Comparison of ENCODE assay signal across 19 cellular contexts in genomic region chr19:55132453-55133129, GRCh38. TPM values are rescaled to one million over a fixed set of nuclear protein-coding genes. Genes with fewer than 3 reads are reported as not detected.
DNase-seq lines count a peak whose midpoint lies in the region; TF ChIP-seq lines count a peak whose summit lies in the region.
"Had no signal": no experiment of that assay in that cellular context is flagged by ENCODE, and none has a peak within 500 bp of the region (broad histone marks: within the 10 kb centered on the region; RNA-seq: fewer than 3 reads in every experiment).

No MANE protein-coding gene starts in this region.

- no peaks in the 10 kb centered on the region for H4K20me1 ChIP-seq in SU-DHL-6 (ENCODE audit: low read depth, low read length)

- H3K9me2 ChIP-seq in SU-DHL-6 (replicated peaks; ENCODE audit: insufficient read depth, low read length): no peaks in the 10 kb centered on the region

- no peaks in the 10 kb centered on the region for H3K79me2 ChIP-seq in SU-DHL-6 (ENCODE audit: insufficient read depth, low read length)

- DNase-seq in DMS 273 (lab: John Stamatoyannopoulos, UW; ENCODE audit: unreplicated experiment): peak; percentile 60
- DNase-seq in DMS 273 treated with DMSO at 0.1 percent for 48 hours (lab: John Stamatoyannopoulos, UW): no peak
- DNase-seq in nephron progenitor cell: no peak
- DNase-seq in activated naive CD4-positive, alpha-beta T cell treated with anti-CD3 and anti-CD28 coated beads for 36 hours: no peak
- no peak for DNase-seq in stimulated activated CD4-positive, alpha-beta T cell treated with anti-CD3 and anti-CD28 coated beads, Interleukin-2, amount 100 ng/mL, for 24 hours
- no peak for DNase-seq in iPS-NIHi11 (ENCODE audit: low spot score)
- DNase-seq: activated effector memory CD4-positive, alpha-beta T cell treated with anti-CD3 and anti-CD28 coated beads, Interleukin-2, amount 50 U/mL, for 16 hours; brain microvascular endothelial cell; HFFc6; lower lobe of right lung; MG63; NCI-H345; nucleus accumbens; Peyer's patch; testis had no signal

- H3K4me1 Mint-ChIP-seq in nephron progenitor cell: peaks cover 31% of the 10 kb centered on the region
- no peaks in the 10 kb centered on the region for H3K4me1 Mint-ChIP-seq in activated naive CD4-positive, alpha-beta T cell treated with anti-CD3 and anti-CD28 coated beads for 36 hours (ENCODE audit: low read depth)

- H3K9me3 Mint-ChIP-seq in nephron progenitor cell: no peaks in the 10 kb centered on the region
- no peaks in the 10 kb centered on the region for H3K9me3 Mint-ChIP-seq in activated naive CD4-positive, alpha-beta T cell treated with anti-CD3 and anti-CD28 coated beads for 36 hours
- H3K9me3 Mint-ChIP-seq: HFFc6 had no signal

- no peaks in the 10 kb centered on the region for H3K36me3 ChIP-seq in SU-DHL-6 (ENCODE audit: low read length)
- H3K36me3 ChIP-seq: brain microvascular endothelial cell, lower lobe of right lung, MG63, Peyer's patch had no signal

- peak overlapping the region; percentile 46 for H3K27ac Mint-ChIP-seq in nephron progenitor cell
- no peak overlapping the region for H3K27ac Mint-ChIP-seq in activated naive CD4-positive, alpha-beta T cell treated with anti-CD3 and anti-CD28 coated beads for 36 hours
- H3K27ac Mint-ChIP-seq: HFFc6 had no signal

- no peaks in the 10 kb centered on the region for H3K9me3 ChIP-seq in SU-DHL-6 (ENCODE audit: insufficient read depth, low read length)
- H3K9me3 ChIP-seq: lower lobe of right lung, MG63, Peyer's patch, testis had no signal

- TF ChIP-seq CTCF in GM12874 (IDR thresholded peaks at IDR 0.05; ENCODE audit: insufficient read depth, low read depth, low read length) (peak; percentile 39; the same call in 1 of the 2 replicates), SU-DHL-6 (IDR thresholded peaks at IDR 0.05; ENCODE audit: insufficient read depth, low read length, poor library complexity, severe bottlenecking) (peak; percentile 26), nephron progenitor cell (IDR thresholded peaks at IDR 0.05) (no peak)

- no peak overlapping the region for H3K4me2 ChIP-seq in SU-DHL-6 (ENCODE audit: low read depth, low read length, poor library complexity, severe bottlenecking)

- H3K27me3 ChIP-seq in SU-DHL-6 (ENCODE audit: low read length): no peaks in the 10 kb centered on the region
- H3K27me3 ChIP-seq: brain microvascular endothelial cell, Peyer's patch, testis had no signal

- intact Hi-C loops in activated naive CD4-positive, alpha-beta T cell treated with anti-CD3 and anti-CD28 coated beads for 36 hours (cut with micrococcal nuclease): no loop called here

- H3K27ac ChIP-seq in SU-DHL-6 (ENCODE audit: low read depth, low read length): no peak overlapping the region
- H3K27ac ChIP-seq: 22Rv1, brain microvascular endothelial cell, lower lobe of right lung, Peyer's patch, testis had no signal

- H3K4me3 ChIP-seq in SU-DHL-6 (ENCODE audit: insufficient read depth, low read length, poor library complexity, severe bottlenecking): no peak overlapping the region
- H3K4me3 ChIP-seq: lower lobe of right lung, MG63, Peyer's patch, testis had no signal

- no peak overlapping the region for H3K9ac ChIP-seq in SU-DHL-6 (ENCODE audit: low read length)

- H2AFZ ChIP-seq in SU-DHL-6 (ENCODE audit: low read depth, low read length, severe bottlenecking): no peak overlapping the region

- H3F3A ChIP-seq in SU-DHL-6 (ENCODE audit: insufficient read depth): no peaks in the 10 kb centered on the region

- no peak overlapping the region for H3K4me3 Mint-ChIP-seq in nephron progenitor cell
- H3K4me3 Mint-ChIP-seq in activated naive CD4-positive, alpha-beta T cell treated with anti-CD3 and anti-CD28 coated beads for 36 hours: no peak overlapping the region
- H3K4me3 Mint-ChIP-seq: HFFc6 had no signal

- CTCF ChIA-PET in activated naive CD4-positive, alpha-beta T cell treated with anti-CD3 and anti-CD28 coated beads for 36 hours (lab: Charles Lee): interaction anchor here (0.9 to 1.3 kb wide), 3 partner anchors 9 to 47 kb away, joined by 3 to 4 read pairs (median 4); no protein-coding TSS in a partner anchor

- H3K36me3 Mint-ChIP-seq in nephron progenitor cell (ENCODE audit: low read depth): no peaks in the 10 kb centered on the region
- H3K36me3 Mint-ChIP-seq in activated naive CD4-positive, alpha-beta T cell treated with anti-CD3 and anti-CD28 coated beads for 36 hours (ENCODE audit: low read depth): no peaks in the 10 kb centered on the region

- H3K27me3 Mint-ChIP-seq in nephron progenitor cell (ENCODE audit: low read depth, poor library complexity): peaks cover 14% of the 10 kb centered on the region
- peaks cover 35% of the 10 kb centered on the region for H3K27me3 Mint-ChIP-seq in activated naive CD4-positive, alpha-beta T cell treated with anti-CD3 and anti-CD28 coated beads for 36 hours (ENCODE audit: low read depth)

RNA-seq across cellular contexts. Expression of gene PPP1R12C, which starts 15.2 kb away (rescaled TPM):
- 10 to 100 TPM; 41.2 to 42.1 TPM for total RNA-seq in activated naive CD4-positive, alpha-beta T cell treated with anti-CD3 and anti-CD28 coated beads for 36 hours

RNA-seq across cellular contexts. Expression of gene TNNT1, which starts 16.4 kb away (rescaled TPM):
- total RNA-seq in activated naive CD4-positive, alpha-beta T cell treated with anti-CD3 and anti-CD28 coated beads for 36 hours: not detected
- total RNA-seq: lower lobe of right lung, Peyer's patch had no signal

RNA-seq across cellular contexts. Expression of gene TNNI3, which starts 24.9 kb away (rescaled TPM):
- total RNA-seq in activated naive CD4-positive, alpha-beta T cell treated with anti-CD3 and anti-CD28 coated beads for 36 hours: not detected
- total RNA-seq: HFFc6; Peyer's patch; T-helper 2 cell treated with Interferon-gamma antibody and Interleukin-4, amounts not matched to agents 100 ng/mL and 5 ng/mL, for 36 hours had no signal

RNA-seq across cellular contexts. Expression of gene DNAAF3, which starts 33.8 kb away (rescaled TPM):
- not detected for total RNA-seq in activated naive CD4-positive, alpha-beta T cell treated with anti-CD3 and anti-CD28 coated beads for 36 hours

RNA-seq across cellular contexts. Expression of gene SYT5, which starts 47.5 kb away (rescaled TPM):
- total RNA-seq in activated naive CD4-positive, alpha-beta T cell treated with anti-CD3 and anti-CD28 coated beads for 36 hours: not detected
- total RNA-seq: lower lobe of right lung; T-helper 2 cell treated with Interferon-gamma antibody and Interleukin-4, amounts not matched to agents 100 ng/mL and 5 ng/mL, for 36 hours had no signal
